31 cellular contexts compared by ENCODE assay signal in genomic region chr1:27922272-27922671, GRCh38. TPM values are rescaled to one million over a fixed set of nuclear protein-coding genes. Genes with fewer than 3 reads are reported as not detected.
"Had no signal": no experiment of that assay in that cellular context is flagged by ENCODE, and none has a peak within 500 bp of the region (broad histone marks: within the 10 kb centered on the region; RNA-seq: fewer than 3 reads in every experiment).

No MANE protein-coding gene starts in this region.

- H3K36me3 ChIP-seq: brain microvascular endothelial cell, esophagus muscularis mucosa, gastrocnemius medialis, WERI-Rb-1 had no signal

- FAIRE-seq: astrocyte, bronchial epithelial cell had no signal

- DNase-seq: activated B cell treated with CpG ODN at 0.5 μM for 24 hours; activated CD4-positive, alpha-beta T cell treated with anti-CD3 and anti-CD28 coated beads for 48 hours; activated CD4-positive, alpha-beta T cell treated with anti-CD3 and anti-CD28 coated beads, Interleukin-2, amount 50 U/mL, for 1 hour; activated CD4-positive, alpha-beta T cell treated with anti-CD3 and anti-CD28 coated beads, Interleukin-2, amount 50 U/mL, for 48 hours; activated CD8-positive, alpha-beta memory T cell treated with anti-CD3 and anti-CD28 coated beads for 24 hours; activated CD8-positive, alpha-beta T cell treated with anti-CD3 and anti-CD28 coated beads for 36 hours; activated effector memory CD4-positive, alpha-beta T cell treated with Interleukin-2 at 50 U/mL for 16 hours; activated gamma-delta T cell treated with Interleukin-2 at 50 U/mL for 16 hours; activated naive CD4-positive, alpha-beta T cell treated with anti-CD3 and anti-CD28 coated beads, Interleukin-2, amount 50 U/mL, for 16 hours; activated naive CD4-positive, alpha-beta T cell treated with Interleukin-2 at 50 U/mL for 16 hours; activated T-cell treated with anti-CD3 and anti-CD28 coated beads, Interleukin-2, amount 50 U/mL, for 4 hours; amniotic stem cell; anterior cingulate cortex; brain microvascular endothelial cell; cortex of kidney; dermis blood vessel endothelial cell; effector CD4-positive, alpha-beta T cell; effector memory CD8-positive, alpha-beta T cell; erythroblast; foreskin keratinocyte; gastrocnemius medialis; T-helper 1 cell; T-helper 17 cell; T1000; WERI-Rb-1 had no signal

- H3K27ac ChIP-seq: brain microvascular endothelial cell, esophagus muscularis mucosa, foreskin keratinocyte, gastrocnemius medialis, WERI-Rb-1 had no signal

- H3K27me3 ChIP-seq: brain microvascular endothelial cell, esophagus muscularis mucosa, foreskin keratinocyte, gastrocnemius medialis had no signal

- H3K4me1 ChIP-seq: esophagus muscularis mucosa, foreskin keratinocyte, gastrocnemius medialis had no signal

- H3K9me3 ChIP-seq: esophagus muscularis mucosa, gastrocnemius medialis had no signal

- ATAC-seq: activated CD4-positive, CD25-positive, alpha-beta regulatory T cell treated with anti-CD3 and anti-CD28 coated beads, Interleukin-2, amount 50 U/mL, for 24 hours; activated CD8-positive, alpha-beta T cell treated with anti-CD3 and anti-CD28 coated beads for 36 hours; activated T-cell treated with anti-CD3 and anti-CD28 coated beads, Interleukin-2, amount 50 U/mL, for 4 hours; activated T-helper 17 cell treated with anti-CD3 and anti-CD28 coated beads, Interleukin-2, amount 50 U/mL, for 72 hours; effector memory CD8-positive, alpha-beta T cell; foreskin keratinocyte; gastrocnemius medialis; T-helper 17 cell had no signal

- H3K4me3 ChIP-seq: esophagus muscularis mucosa, gastrocnemius medialis had no signal

RNA-seq across cellular contexts. Expression of gene SMPDL3B, which starts 12.5 kb away (rescaled TPM):
- total RNA-seq: activated B cell treated with CpG ODN at 0.5 μM for 24 hours, cardiac septum, T-helper 17 cell had no signal
